In genomic region chr10:104230490-104230889, GRCh38 we compare ENCODE assay signal across 19 cellular contexts. TPM values are rescaled to one million over a fixed set of nuclear protein-coding genes. Genes with fewer than 3 reads are reported as not detected.
A peak's percentile ranks its signal among the peaks of the same experiment; 100 is the strongest.
DNase-seq lines count a peak whose midpoint lies in the region; ATAC-seq and TF ChIP-seq lines count a peak whose summit lies in the region.
"Had no signal": no experiment of that assay in that cellular context is flagged by ENCODE, and none has a peak within 500 bp of the region (broad histone marks: within the 10 kb centered on the region; RNA-seq: fewer than 3 reads in every experiment).

No MANE protein-coding gene starts in this region.

- no peak for TF ChIP-seq CTCF in Caco-2 (IDR thresholded peaks at IDR 0.05; ENCODE audit: insufficient read depth in 1 of 2, low read depth in 1 of 2, low read length in 1 of 2, severe bottlenecking in 1 of 2, unreplicated experiment in 1 of 2)
- no peak for TF ChIP-seq CTCF in GM12865 (IDR thresholded peaks at IDR 0.05; ENCODE audit: insufficient read depth, low read depth, low read length, missing control alignments)
- TF ChIP-seq CTCF in WTC11 (IDR thresholded peaks at IDR 0.05), result no peak
- no peak for TF ChIP-seq CTCF in nephron (IDR thresholded peaks at IDR 0.05; ENCODE audit: unreplicated experiment in 3 of 3)

- POLR2A ChIA-PET in Caco-2 (lab: Charles Lee) (interaction anchor here (0.6 kb wide), 1 partner anchor 25 kb away, joined by 5 read pairs; no protein-coding TSS in a partner anchor), WTC11 (lab: Charles Lee) (no interaction called here)

- H3K36me3 Mint-ChIP-seq in Caco-2 (ENCODE audit: insufficient read depth, unreplicated experiment), result peaks cover 11% of the 10 kb centered on the region
- H3K36me3 Mint-ChIP-seq in WTC11, result peaks cover 8% of the 10 kb centered on the region; the same call in 1 of the 2 replicates
- H3K36me3 Mint-ChIP-seq in nephron (ENCODE audit: low read depth), result no peaks in the 10 kb centered on the region
- H3K36me3 Mint-ChIP-seq: T-cell had no signal

- H3K4me1 Mint-ChIP-seq in Caco-2 (ENCODE audit: low read depth, unreplicated experiment) (peaks cover 14% of the 10 kb centered on the region), WTC11 (peaks cover 8% of the 10 kb centered on the region; the same call in 1 of the 2 replicates), nephron (no peaks in the 10 kb centered on the region)

- H3K4me3 ChIP-seq in Caco-2 (ENCODE audit: low read depth, low read length) (no peak overlapping the region), GM12865 (ENCODE audit: low read depth, low read length) (no peak overlapping the region)

- H3K27me3 Mint-ChIP-seq in Caco-2 (ENCODE audit: insufficient read depth, unreplicated experiment) (no peaks in the 10 kb centered on the region), WTC11 (ENCODE audit: low read depth) (peaks cover 13% of the 10 kb centered on the region), nephron (ENCODE audit: low read depth) (peaks cover 5% of the 10 kb centered on the region)

- H3K4me3 Mint-ChIP-seq in Caco-2 (ENCODE audit: unreplicated experiment) (no peak overlapping the region), WTC11 (peak overlapping the region; percentile 84; the same call in 1 of the 2 replicates), nephron (peak overlapping the region; percentile 91 to 94 (median 92))

- H3K4me1 ChIP-seq in Caco-2, result peaks cover 21% of the 10 kb centered on the region

- H3K9me3 Mint-ChIP-seq in Caco-2 (ENCODE audit: unreplicated experiment) (no peaks in the 10 kb centered on the region), WTC11 (peaks cover 19% of the 10 kb centered on the region), nephron (peaks cover 8% of the 10 kb centered on the region)

- ATAC-seq in WTC11, result no peak
- ATAC-seq: SK-N-SH treated with all-trans-retinoic acid at 6 μM for 48 hours, T-cell had no signal

- H3K27ac Mint-ChIP-seq in Caco-2 (ENCODE audit: unreplicated experiment) (peak overlapping the region; percentile 96), WTC11 (no peak overlapping the region), nephron (no peak overlapping the region)
- H3K27ac Mint-ChIP-seq: H9, T-cell had no signal

- H3K27me3 ChIP-seq in Caco-2 (replicated peaks; ENCODE audit: control insufficient read depth, insufficient read depth, low read length), result no peaks in the 10 kb centered on the region

- H3K9me3 ChIP-seq in Caco-2, result no peaks in the 10 kb centered on the region

- intact Hi-C loops in Caco-2 (cut with micrococcal nuclease; ENCODE audit: unreplicated experiment), result no loop called here

- no peak for DNase-seq in Caco-2
- peak; percentile 64 for DNase-seq in GM12865 (ENCODE audit: low read depth)
- DNase-seq in WTC11 (ENCODE audit: low spot score), result no peak
- DNase-seq in iPS-NIHi11 (ENCODE audit: low spot score), result no peak
- DNase-seq in activated CD4-positive, CD25-positive, alpha-beta regulatory T cell treated with anti-CD3 and anti-CD28 coated beads, Interleukin-2, amount 50 U/mL, for 72 hours, result no peak
- DNase-seq in C1 segment of cervical spinal cord (lab: John Stamatoyannopoulos, UW), result no peak
- DNase-seq in stimulated activated CD4-positive, alpha-beta T cell treated with anti-CD3 and anti-CD28 coated beads, Interleukin-1b, Interleukin-23, amount 100 ng/mL, for 48 hours, result no peak
- DNase-seq: ACHN, H9, KBM-7, NCI-H1417 treated with DMSO at 0.1 percent for 48 hours, NCI-H187 treated with DMSO at 0.1 percent for 48 hours, NCI-H345, NCI-H524 treated with DMSO at 0.1 percent for 48 hours, PC-9, SIG-M5, T-cell had no signal

- H3K36me3 ChIP-seq in Caco-2 (ENCODE audit: control insufficient read depth, insufficient read depth, low read length), result no peaks in the 10 kb centered on the region

- CTCF ChIA-PET in Caco-2 (lab: Charles Lee) (no interaction called here), WTC11 (lab: Charles Lee) (interaction anchor here (1.2 kb wide), 1 partner anchor 44 kb away, joined by 3 read pairs; no protein-coding TSS in a partner anchor)

- no TSS peak for BruUV-seq in Caco-2 (replicated peaks; lab: Mats Ljungman, UMichigan)

TF ChIP-seq in WTC11, 78 proteins besides CTCF, POLR2A, EP300 and RAD21 (continues in another document):
- TF ChIP-seq AFF4 (CRISPR knock-in tag; IDR thresholded peaks at IDR 0.05; ENCODE audit: borderline replicate concordance) (no peak), E2F1 (CRISPR knock-in tag; IDR thresholded peaks at IDR 0.05) (no peak), ATF1 (CRISPR knock-in tag; IDR thresholded peaks at IDR 0.05) (no peak), RORB (CRISPR knock-in tag; IDR thresholded peaks at IDR 0.05) (no peak), PRDM15 (CRISPR knock-in tag; IDR thresholded peaks at IDR 0.05) (no peak), GRHL2 (CRISPR knock-in tag; IDR thresholded peaks at IDR 0.05; ENCODE audit: insufficient replicate concordance, severe bottlenecking) (no peak), IRF2 (CRISPR knock-in tag; IDR thresholded peaks at IDR 0.05; ENCODE audit: borderline replicate concordance, low read depth) (no peak), ZNF317 (CRISPR knock-in tag; IDR thresholded peaks at IDR 0.05; ENCODE audit: borderline replicate concordance, low read depth) (no peak), ZNF423 (CRISPR knock-in tag; IDR thresholded peaks at IDR 0.05) (no peak), NFE2L1 (CRISPR knock-in tag; IDR thresholded peaks at IDR 0.05) (no peak)

RNA-seq across cellular contexts. Expression of gene CFAP43, which starts 1.7 kb away (rescaled TPM):
- total RNA-seq in Caco-2 (2022) (0.52 and 0.77 TPM in 2 replicates), WTC11 (2021) (0.42 to 0.69 TPM (median 0.44 TPM) in 3 replicates)

RNA-seq across cellular contexts. Expression of gene GSTO1, which starts 24.2 kb away (rescaled TPM):
- total RNA-seq in Caco-2 (2022), result 167 and 182 TPM in 2 replicates
- 87.9 to 99.5 TPM (median 99.2 TPM) in 3 replicates for total RNA-seq in WTC11 (2021)

RNA-seq across cellular contexts. Expression of gene GSTO2, which starts 38.5 kb away (rescaled TPM):
- total RNA-seq in Caco-2 (2022) (1.1 and 1.4 TPM in 2 replicates), WTC11 (2021) (10.7 to 18.7 TPM (median 17.6 TPM) in 3 replicates)
